In genomic region chr17:43755389-43755875, GRCh38 we compare ENCODE assay signal across 11 cellular contexts. TPM values are rescaled to one million over a fixed set of nuclear protein-coding genes. Genes with fewer than 3 reads are reported as not detected.
DNase-seq lines count a peak whose midpoint lies in the region; ATAC-seq, FAIRE-seq and TF ChIP-seq lines count a peak whose summit lies in the region.
"Had no signal": no experiment of that assay in that cellular context is flagged by ENCODE, and none has a peak within 500 bp of the region (broad histone marks: within the 10 kb centered on the region; RNA-seq: fewer than 3 reads in every experiment).

No MANE protein-coding gene starts in this region.

- H3K36me3 ChIP-seq in hepatocyte (replicated peaks; ENCODE audit: insufficient read depth, low read depth) (no peaks in the 10 kb centered on the region), skeletal muscle satellite cell (ENCODE audit: insufficient read depth, low read length) (no peaks in the 10 kb centered on the region)

- POLR2A ChIA-PET in activated CD4-positive, alpha-beta memory T cell treated with anti-CD3 and anti-CD28 coated beads, Interleukin-2, amount 10 ng/mL, durations not matched to agents 7 days and 5 days (lab: Charles Lee), result interaction anchor here (2.6 kb wide), 1 partner anchor 54 kb away, joined by 7 read pairs; no protein-coding TSS in a partner anchor

- no peak overlapping the region for H3K27ac Mint-ChIP-seq in activated CD4-positive, alpha-beta memory T cell treated with anti-CD3 and anti-CD28 coated beads, Interleukin-2, amount 10 ng/mL, durations not matched to agents 7 days and 5 days

- no peak overlapping the region for H3K4me3 Mint-ChIP-seq in activated CD4-positive, alpha-beta memory T cell treated with anti-CD3 and anti-CD28 coated beads, Interleukin-2, amount 10 ng/mL, durations not matched to agents 7 days and 5 days

- H3K4me1 ChIP-seq in hepatocyte (ENCODE audit: insufficient read depth) (peaks cover 2% of the 10 kb centered on the region), skeletal muscle satellite cell (ENCODE audit: control insufficient read depth, insufficient read depth, low read length) (peaks cover 26% of the 10 kb centered on the region)

- no peak overlapping the region for H3K9ac ChIP-seq in skeletal muscle satellite cell (ENCODE audit: low read depth, low read length)

- H3K4me2 ChIP-seq in hepatocyte, result peak overlapping the region; percentile 70
- peak overlapping the region; percentile 81 for H3K4me2 ChIP-seq in skeletal muscle satellite cell (ENCODE audit: low read length)

- no peak for ATAC-seq in GM21576 (IDR thresholded peaks at IDR 0.05; ENCODE audit: unreplicated experiment)

- H3K27me3 Mint-ChIP-seq in activated CD4-positive, alpha-beta memory T cell treated with anti-CD3 and anti-CD28 coated beads, Interleukin-2, amount 10 ng/mL, durations not matched to agents 7 days and 5 days, result peaks cover 56% of the 10 kb centered on the region

- H3K79me2 ChIP-seq in hepatocyte, result no peaks in the 10 kb centered on the region

- DNase-seq in NCI-H526 (lab: John Stamatoyannopoulos, UW) (peak; percentile 12 to 66), NCI-H526 treated with DMSO at 0.1 percent for 48 hours (lab: John Stamatoyannopoulos, UW) (no peak), hepatocyte (ENCODE audit: low spot score) (peak; percentile 66), urothelium cell line (ENCODE audit: low spot score) (no peak), NK-92 (lab: John Stamatoyannopoulos, UW; ENCODE audit: unreplicated experiment) (no peak)
- peak; percentile 39 for DNase-seq in activated CD4-positive, alpha-beta memory T cell treated with anti-CD3 and anti-CD28 coated beads, Interleukin-2, amount 10 ng/mL, durations not matched to agents 7 days and 5 days

- no peaks in the 10 kb centered on the region for H3K9me2 ChIP-seq in hepatocyte (replicated peaks; ENCODE audit: insufficient read depth)

- TF ChIP-seq CTCF in hepatocyte (IDR thresholded peaks at IDR 0.05; ENCODE audit: poor library complexity), result no peak

- H4K20me1 ChIP-seq in hepatocyte (ENCODE audit: insufficient read depth, poor library complexity, severe bottlenecking), result no peaks in the 10 kb centered on the region

- no peaks in the 10 kb centered on the region for H3K9me3 ChIP-seq in hepatocyte (ENCODE audit: low read depth)
- H3K9me3 ChIP-seq in skeletal muscle satellite cell (replicated peaks; ENCODE audit: low read length), result no peaks in the 10 kb centered on the region

- no peak overlapping the region for H3K27ac ChIP-seq in hepatocyte
- H3K27ac ChIP-seq: SK-N-MC had no signal

- CTCF ChIA-PET in activated CD4-positive, alpha-beta memory T cell treated with anti-CD3 and anti-CD28 coated beads, Interleukin-2, amount 10 ng/mL, durations not matched to agents 7 days and 5 days (lab: Charles Lee), result interaction anchor here (0.5 to 13.8 kb wide), 4 partner anchors 11 to 70 kb away, joined by 3 to 365 read pairs (median 10); no protein-coding TSS in a partner anchor

- H2AFZ ChIP-seq in hepatocyte, result no peak overlapping the region

- no peak overlapping the region for H3K4me3 ChIP-seq in hepatocyte
- peak overlapping the region; percentile 63 for H3K4me3 ChIP-seq in skeletal muscle satellite cell (ENCODE audit: low read length)
- H3K4me3 ChIP-seq: SK-N-MC had no signal

- H3K27me3 ChIP-seq in hepatocyte (peaks cover 53% of the 10 kb centered on the region), skeletal muscle satellite cell (ENCODE audit: control insufficient read depth, insufficient read depth, low read length) (peaks cover 47% of the 10 kb centered on the region)

- H3K36me3 Mint-ChIP-seq in activated CD4-positive, alpha-beta memory T cell treated with anti-CD3 and anti-CD28 coated beads, Interleukin-2, amount 10 ng/mL, durations not matched to agents 7 days and 5 days (ENCODE audit: low read depth), result no peaks in the 10 kb centered on the region

- H3K9me3 Mint-ChIP-seq in activated CD4-positive, alpha-beta memory T cell treated with anti-CD3 and anti-CD28 coated beads, Interleukin-2, amount 10 ng/mL, durations not matched to agents 7 days and 5 days, result no peaks in the 10 kb centered on the region

- no peak for FAIRE-seq in urothelium cell line (lab: Jason Lieb, UNC)

- 40% methylated on average over 39 of the region's 60 CpGs for WGBS in hepatocyte (ENCODE audit: low lambda C conversion rate, missing lambda C conversion rate)

- H3K4me1 Mint-ChIP-seq in activated CD4-positive, alpha-beta memory T cell treated with anti-CD3 and anti-CD28 coated beads, Interleukin-2, amount 10 ng/mL, durations not matched to agents 7 days and 5 days, result peaks cover 24% of the 10 kb centered on the region

RNA-seq across cellular contexts. Expression of gene SOST, which starts 3.2 kb away (rescaled TPM):
- not detected for total RNA-seq in activated CD4-positive, alpha-beta memory T cell treated with anti-CD3 and anti-CD28 coated beads, Interleukin-2, amount 10 ng/mL, durations not matched to agents 7 days and 5 days
- not detected in 2 replicates for total RNA-seq in hepatocyte
- not detected in 2 replicates for polyA plus RNA-seq in hepatocyte
- total RNA-seq in skeletal muscle satellite cell (2012; rRNA removed), result not detected in 2 replicates
- total RNA-seq: liver had no signal
- polyA plus RNA-seq: BJ, liver had no signal

RNA-seq across cellular contexts. Expression of gene DUSP3, which starts 23.3 kb away (rescaled TPM):
- 1 to 10 TPM; 8.3 to 8.6 TPM for total RNA-seq in activated CD4-positive, alpha-beta memory T cell treated with anti-CD3 and anti-CD28 coated beads, Interleukin-2, amount 10 ng/mL, durations not matched to agents 7 days and 5 days
- 76.8 and 79.3 TPM in 2 replicates for total RNA-seq in hepatocyte
- polyA plus RNA-seq in hepatocyte, result 65.5 and 73.8 TPM in 2 replicates
- 48.4 and 52.6 TPM in 2 replicates for total RNA-seq in skeletal muscle satellite cell (2012; rRNA removed)

RNA-seq across cellular contexts. Expression of gene CFAP97D1, which starts 24.8 kb away (rescaled TPM):
- total RNA-seq in activated CD4-positive, alpha-beta memory T cell treated with anti-CD3 and anti-CD28 coated beads, Interleukin-2, amount 10 ng/mL, durations not matched to agents 7 days and 5 days, result not detected
- 0.10 TPM in 1 of 2 replicates, not detected in the other for total RNA-seq in hepatocyte
- polyA plus RNA-seq in hepatocyte, result not detected in 2 replicates
- total RNA-seq in skeletal muscle satellite cell (2012; rRNA removed), result under 0.01 TPM in 1 of 2 replicates, not detected in the other
- polyA plus RNA-seq: BJ, liver had no signal

Comparison
In these comparisons a context has a peak if more than half of its experiments do, and no peak if none do; other contexts are left out.
1. DNase-seq: peak in NCI-H526 (2 of 2), activated CD4-positive, alpha-beta memory T cell treated with anti-CD3 and anti-CD28 coated beads, Interleukin-2, amount 10 ng/mL, durations not matched to agents 7 days and 5 days (single experiment) and hepatocyte (single experiment); none in NCI-H526 treated with DMSO at 0.1 percent for 48 hours (single experiment), urothelium cell line (single experiment) and NK-92 (single experiment).